7 cellular contexts compared by ENCODE assay signal in genomic region chr3:132417695-132418520, GRCh38. TPM values are rescaled to one million over a fixed set of nuclear protein-coding genes. Genes with fewer than 3 reads are reported as not detected.
DNase-seq lines count a peak whose midpoint lies in the region; FAIRE-seq and TF ChIP-seq lines count a peak whose summit lies in the region.

No MANE protein-coding gene starts in this region.

- peak; percentile 65 for DNase-seq in H7
- DNase-seq in SJCRH30, result peak; percentile 63 to 65
- DNase-seq in brain microvascular endothelial cell, result peak; percentile 67
- peak; percentile 37 for DNase-seq in iPS-NIHi7 (ENCODE audit: extremely low spot score)
- peak; percentile 84 for DNase-seq in small intestine

- H3K27ac ChIP-seq in KOPT-K1 (ENCODE audit: low read depth, low read length, poor library complexity, severe bottlenecking) (peak overlapping the region; percentile 84), SJCRH30 (peak overlapping the region; percentile 60), brain microvascular endothelial cell (peak overlapping the region; percentile 76), small intestine (ENCODE audit: low read depth in 1 of 2, low read length in 1 of 2) (peak overlapping the region; percentile 39 to 88)

- H3K4me1 ChIP-seq in SJCRH30 (no peaks in the 10 kb centered on the region), small intestine (ENCODE audit: control insufficient read depth in 2 of 2, insufficient read depth in 1 of 2, low read depth in 1 of 2, low read length in 1 of 2) (peaks cover 5 to 7% of the 10 kb centered on the region in 2 donors)

- no peak for FAIRE-seq in small intestine (lab: Jason Lieb, UNC)

- H3K4me3 ChIP-seq in GM12875 (ENCODE audit: low read depth, low read length) (peak overlapping the region; percentile 99), H7 (ENCODE audit: insufficient read depth, low read depth, low read length) (peak overlapping the region; percentile 96), SJCRH30 (peak overlapping the region; percentile 82), brain microvascular endothelial cell (ENCODE audit: low read depth, low read length) (peak overlapping the region; percentile 99), small intestine (ENCODE audit: low read depth in 1 of 2, low read length in 2 of 2) (peak overlapping the region; percentile 64 to 91)

- in situ Hi-C loops in brain microvascular endothelial cell (cut with HindIII; ENCODE audit: low pct_ligation_motif_present, low sequenced_read_pairs), result no loop called here

- H3K9me3 ChIP-seq in KOPT-K1 (ENCODE audit: insufficient read depth, low read length, poor library complexity, severe bottlenecking) (no peaks in the 10 kb centered on the region), SJCRH30 (replicated peaks) (no peaks in the 10 kb centered on the region), small intestine (ENCODE audit: control insufficient read depth, low read depth) (no peaks in the 10 kb centered on the region)

- H3K27me3 ChIP-seq in H7 (ENCODE audit: control insufficient read depth, insufficient read depth, low read length), result no peaks in the 10 kb centered on the region
- H3K27me3 ChIP-seq in SJCRH30, result no peaks in the 10 kb centered on the region
- no peaks in the 10 kb centered on the region for H3K27me3 ChIP-seq in brain microvascular endothelial cell (replicated peaks)
- H3K27me3 ChIP-seq in small intestine (ENCODE audit: control insufficient read depth in 2 of 2, insufficient read depth in 2 of 2, low read length in 2 of 2), result no peaks in the 10 kb centered on the region

- H3K36me3 ChIP-seq in H7 (replicated peaks; ENCODE audit: control insufficient read depth, insufficient read depth, low read length) (no peaks in the 10 kb centered on the region), KOPT-K1 (ENCODE audit: insufficient read depth, low read length) (no peaks in the 10 kb centered on the region), SJCRH30 (no peaks in the 10 kb centered on the region), brain microvascular endothelial cell (replicated peaks) (no peaks in the 10 kb centered on the region), small intestine (ENCODE audit: control insufficient read depth in 2 of 2, insufficient read depth in 2 of 2, low read length in 2 of 2) (no peaks in the 10 kb centered on the region)

- WGBS in small intestine, 3 donors, result 0 to 1% (median 0%) methylated on average over 32 of the region's 32 CpGs

- TF ChIP-seq CTCF in GM12875 (IDR thresholded peaks at IDR 0.05; ENCODE audit: borderline replicate concordance, insufficient read depth, low read depth, low read length) (no peak), brain microvascular endothelial cell (IDR thresholded peaks at IDR 0.05; ENCODE audit: low read depth, low read length, missing control alignments) (no peak)

RNA-seq across cellular contexts. Expression of gene DNAJC13, which starts 0.6 kb away (rescaled TPM):
- total RNA-seq in H7 (2014; rRNA removed; shearing (Covaris generic)), result 17.1 and 22.7 TPM in 2 replicates
- 26.0 and 27.2 TPM in 2 replicates for total RNA-seq in SJCRH30 (2014; rRNA removed; shearing (Covaris generic))
- polyA plus RNA-seq in small intestine, result 10 to 100 TPM; 10.1 to 16.5 (median 11.9) TPM

Comparison
In these comparisons a context has a peak if more than half of its experiments do, and no peak if none do; other contexts are left out.
1. Peak in every context shown above with its lines: DNase-seq, H3K4me3 ChIP-seq and H3K27ac ChIP-seq.